Comparison of ENCODE assay signal across 8 cellular contexts in the genomic region with DNA sequence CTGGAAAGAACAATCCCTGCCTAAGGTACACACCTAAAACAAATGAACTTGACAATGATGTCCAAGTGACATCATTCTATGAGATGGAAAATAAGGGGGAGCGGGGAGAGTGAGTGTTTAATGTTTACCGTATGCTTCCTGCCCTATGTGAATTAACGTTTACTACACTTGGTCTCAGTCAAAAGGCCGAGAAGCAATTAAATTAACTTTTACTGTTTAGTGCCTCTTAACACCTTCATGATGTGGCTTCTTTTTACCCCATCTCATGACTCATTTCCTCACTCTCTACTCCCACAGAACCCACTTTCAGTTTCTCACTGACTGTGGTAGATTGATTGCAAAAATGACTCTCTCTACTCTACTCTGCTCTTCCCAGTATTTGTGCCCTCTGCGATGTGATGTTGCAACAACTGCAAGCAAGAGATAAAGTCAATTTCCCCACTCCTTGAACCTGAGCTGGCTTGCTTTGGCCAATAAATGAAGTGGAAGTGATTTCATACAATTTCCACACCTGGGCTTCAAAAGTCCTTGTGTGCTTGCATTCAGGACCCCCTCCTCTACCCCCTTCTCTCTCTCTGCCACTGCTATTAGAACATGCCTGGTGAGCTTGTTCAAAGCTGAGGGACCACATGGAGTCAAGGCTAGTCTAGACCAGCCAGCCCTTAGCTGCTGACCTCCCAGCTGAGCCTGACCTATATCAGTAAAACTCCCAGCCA. TPM values are rescaled to one million over a fixed set of nuclear protein-coding genes. Genes with fewer than 3 reads are reported as not detected.
DNase-seq lines count a peak whose midpoint lies in the region; ATAC-seq, FAIRE-seq and TF ChIP-seq lines count a peak whose summit lies in the region.

No MANE protein-coding gene starts in this region.

- H3K9me3 Mint-ChIP-seq in activated naive CD8-positive, alpha-beta T cell treated with anti-CD3 and anti-CD28 coated beads, Interleukin-2, amount 50 U/mL, for 24 hours, result peaks cover 4% of the 10 kb centered on the region

- H3K27ac ChIP-seq in ACC112 (ENCODE audit: low read depth, low read length), result peak overlapping the region; percentile 77
- H3K27ac ChIP-seq in osteoblast (ENCODE audit: low read depth, low read length), result peak overlapping the region; percentile 43

- H3K79me2 ChIP-seq in ACC112 (ENCODE audit: control insufficient read depth, insufficient read depth, low read length, unreplicated experiment) (no peaks in the 10 kb centered on the region), osteoblast (ENCODE audit: insufficient read depth, low read length) (no peaks in the 10 kb centered on the region)

- ATAC-seq in HG02870 (IDR thresholded peaks at IDR 0.05; ENCODE audit: unreplicated experiment), result peak; percentile 100
- ATAC-seq in activated naive CD8-positive, alpha-beta T cell treated with anti-CD3 and anti-CD28 coated beads, Interleukin-2, amount 50 U/mL, for 24 hours, result peak; percentile 98

- H4K20me1 ChIP-seq in osteoblast (ENCODE audit: insufficient read depth, low read length), result no peaks in the 10 kb centered on the region

- H3K4me3 ChIP-seq in ACC112 (ENCODE audit: low read depth, low read length), result peak overlapping the region; percentile 29
- peak overlapping the region; percentile 26 for H3K4me3 ChIP-seq in osteoblast (ENCODE audit: insufficient read depth, low read length)

- H3K27ac Mint-ChIP-seq in activated naive CD8-positive, alpha-beta T cell treated with anti-CD3 and anti-CD28 coated beads, Interleukin-2, amount 50 U/mL, for 24 hours, result peak overlapping the region; percentile 69

- H2AFZ ChIP-seq in ACC112 (ENCODE audit: low read length, unreplicated experiment) (peak overlapping the region; percentile 62), osteoblast (ENCODE audit: low read length) (no peak overlapping the region)

- H3K4me1 ChIP-seq in ACC112 (ENCODE audit: control insufficient read depth, insufficient read depth, low read length, unreplicated experiment), result peaks cover 13% of the 10 kb centered on the region
- H3K4me1 ChIP-seq in osteoblast (ENCODE audit: insufficient read depth, low read length), result peaks cover 10% of the 10 kb centered on the region

- H3K36me3 ChIP-seq in ACC112 (ENCODE audit: insufficient read depth, low read length) (no peaks in the 10 kb centered on the region), osteoblast (ENCODE audit: insufficient read depth, low read length) (no peaks in the 10 kb centered on the region)

- H3K27me3 ChIP-seq in ACC112 (ENCODE audit: insufficient read depth, low read length) (peaks cover 31% of the 10 kb centered on the region), osteoblast (ENCODE audit: insufficient read depth, low read length) (peaks cover 24% of the 10 kb centered on the region)

- peak; percentile 72 for DNase-seq in GM18507 (ENCODE audit: extremely low spot score, insufficient read length, low read depth)
- peak; percentile 34 for DNase-seq in NCI-H748 treated with DMSO at 0.1 percent for 48 hours (lab: John Stamatoyannopoulos, UW)
- peak; percentile 33 for DNase-seq in activated naive CD8-positive, alpha-beta T cell treated with anti-CD3 and anti-CD28 coated beads, Interleukin-2, amount 50 U/mL, for 24 hours
- DNase-seq in osteoblast (ENCODE audit: insufficient read length, low spot score, missing footprints), result peak; percentile 92
- no peak for DNase-seq in NCI-H526 treated with DMSO at 0.1 percent for 48 hours (lab: John Stamatoyannopoulos, UW)
- DNase-seq in NCI-H1694 treated with DMSO at 0.1 percent for 48 hours (lab: John Stamatoyannopoulos, UW), result no peak

- H3K4me1 Mint-ChIP-seq in activated naive CD8-positive, alpha-beta T cell treated with anti-CD3 and anti-CD28 coated beads, Interleukin-2, amount 50 U/mL, for 24 hours, result peaks cover 32% of the 10 kb centered on the region

- peak overlapping the region; percentile 67 for H3K4me2 ChIP-seq in osteoblast (ENCODE audit: insufficient read depth, low read length)

- FAIRE-seq in GM18507 (lab: Jason Lieb, UNC), result peak; percentile 98

- no peak for TF ChIP-seq CTCF in osteoblast (IDR thresholded peaks at IDR 0.05; ENCODE audit: extremely low read depth, low read depth, low read length)

- H3K4me3 Mint-ChIP-seq in activated naive CD8-positive, alpha-beta T cell treated with anti-CD3 and anti-CD28 coated beads, Interleukin-2, amount 50 U/mL, for 24 hours, result no peak overlapping the region

- peaks cover 2% of the 10 kb centered on the region for H3K36me3 Mint-ChIP-seq in activated naive CD8-positive, alpha-beta T cell treated with anti-CD3 and anti-CD28 coated beads, Interleukin-2, amount 50 U/mL, for 24 hours (ENCODE audit: low read depth)

- no peaks in the 10 kb centered on the region for H3K9me3 ChIP-seq in osteoblast (ENCODE audit: low read depth, low read length)

- peaks cover 43% of the 10 kb centered on the region for H3K27me3 Mint-ChIP-seq in activated naive CD8-positive, alpha-beta T cell treated with anti-CD3 and anti-CD28 coated beads, Interleukin-2, amount 50 U/mL, for 24 hours

RNA-seq across cellular contexts. Expression of gene ALKBH3, which starts 11.6 kb away (rescaled TPM):
- total RNA-seq in osteoblast, result 47.8 and 53.9 TPM in 2 replicates

Comparison
In these comparisons a context has a peak if more than half of its experiments do, and no peak if none do; other contexts are left out.
1. DNase-seq: peak in GM18507 (single experiment), NCI-H748 treated with DMSO at 0.1 percent for 48 hours (single experiment), activated naive CD8-positive, alpha-beta T cell treated with anti-CD3 and anti-CD28 coated beads, Interleukin-2, amount 50 U/mL, for 24 hours (single experiment) and osteoblast (single experiment); none in NCI-H526 treated with DMSO at 0.1 percent for 48 hours (single experiment) and NCI-H1694 treated with DMSO at 0.1 percent for 48 hours (single experiment).